In genomic region chr13:30464496-30465351, GRCh38 we compare ENCODE assay signal across 1 cellular context.
TF ChIP-seq lines count a peak whose summit lies in the region.

No MANE protein-coding gene starts in this region.

TF ChIP-seq in K562, 482 proteins besides CTCF, POLR2A, EP300 and RAD21 (continued from another document and continues in another):
- TF ChIP-seq CEBPZ (IDR thresholded peaks at IDR 0.05; ENCODE audit: borderline replicate concordance, low read depth, low read length) (no peak), ZNF431 (CRISPR knock-in tag; IDR thresholded peaks at IDR 0.05) (no peak), ZNF41 (CRISPR knock-in tag; conservative IDR thresholded peaks at IDR 0.05) (no peak), ZNF140 (CRISPR knock-in tag; IDR thresholded peaks at IDR 0.05) (no peak), FOXM1 (IDR thresholded peaks at IDR 0.05; ENCODE audit: low read depth) (no peak), FOXM1 (CRISPR knock-in tag; IDR thresholded peaks at IDR 0.05; ENCODE audit: low read depth) (no peak), NONO (IDR thresholded peaks at IDR 0.05; ENCODE audit: low read depth in 2 of 2, low read length in 1 of 2) (peak in 1 of 2 experiments; percentile 50; a peak in 1 of 4 replicates), CTBP1 (IDR thresholded peaks at IDR 0.05; ENCODE audit: borderline replicate concordance) (0 out of 2 replicates have a peak, but pooled peaks have one; percentile 13), MXD1 (CRISPR knock-in tag; IDR thresholded peaks at IDR 0.05; ENCODE audit: borderline replicate concordance, poor library complexity, severe bottlenecking) (peak; percentile 20), MTA1 (IDR thresholded peaks at IDR 0.05; ENCODE audit: borderline replicate concordance) (no peak), ETV5 (CRISPR knock-in tag; IDR thresholded peaks at IDR 0.05; ENCODE audit: low read depth) (no peak), SREBF1 (IDR thresholded peaks at IDR 0.05; ENCODE audit: borderline replicate concordance, low read depth, low read length) (no peak), ZBTB9 (CRISPR knock-in tag; IDR thresholded peaks at IDR 0.05) (0 out of 2 replicates have a peak, but pooled peaks have one; percentile 66), MBD2 (IDR thresholded peaks at IDR 0.05; ENCODE audit: borderline replicate concordance, low read depth) (no peak), E2F1 (CRISPR knock-in tag; IDR thresholded peaks at IDR 0.05) (no peak), CCAR2 (IDR thresholded peaks at IDR 0.05; ENCODE audit: low read depth, low read length) (no peak), ILK (tag; IDR thresholded peaks at IDR 0.05; ENCODE audit: borderline replicate concordance, low read depth) (no peak), BMI1 (IDR thresholded peaks at IDR 0.05; ENCODE audit: low read length) (no peak), PML (IDR thresholded peaks at IDR 0.05; ENCODE audit: low read length) (no peak), GABPB1 (CRISPR knock-in tag; IDR thresholded peaks at IDR 0.05) (no peak), SIN3A (IDR thresholded peaks at IDR 0.05; ENCODE audit: borderline replicate concordance in 2 of 2, control insufficient read depth in 1 of 2, low read depth in 2 of 2, low read length in 2 of 2) (0 out of 4 replicates have a peak, but pooled peaks of 1 of the 2 experiments have one; percentile 29), ZSCAN29 (IDR thresholded peaks at IDR 0.05) (no peak), CREB5 (CRISPR knock-in tag; IDR thresholded peaks at IDR 0.05) (no peak), MCM3 (IDR thresholded peaks at IDR 0.05) (no peak), PHB2 (IDR thresholded peaks at IDR 0.05; ENCODE audit: low read depth) (no peak), CC2D1A (IDR thresholded peaks at IDR 0.05) (no peak), ZBTB5 (IDR thresholded peaks at IDR 0.05) (no peak), ZBTB17 (CRISPR knock-in tag; IDR thresholded peaks at IDR 0.05) (no peak), ARID1B (IDR thresholded peaks at IDR 0.05) (no peak), ZNF277 (CRISPR knock-in tag; IDR thresholded peaks at IDR 0.05; ENCODE audit: borderline replicate concordance) (no peak), ZBTB49 (CRISPR knock-in tag; IDR thresholded peaks at IDR 0.05; ENCODE audit: borderline replicate concordance) (no peak), CBFA2T3 (IDR thresholded peaks at IDR 0.05) (no peak), SNRNP70 (optimal IDR thresholded peaks at IDR 0.05; ENCODE audit: low read depth, low read length) (no peak), SMARCE1 (IDR thresholded peaks at IDR 0.05) (no peak), ESRRB (CRISPR knock-in tag; IDR thresholded peaks at IDR 0.05; ENCODE audit: borderline replicate concordance) (no peak), ZNF217 (CRISPR knock-in tag; IDR thresholded peaks at IDR 0.05) (no peak), MAZ (CRISPR knock-in tag; conservative IDR thresholded peaks at IDR 0.05 in 1 of 2, IDR thresholded peaks at IDR 0.05 in 1 of 2) (0 out of 4 replicates have a peak, but pooled peaks of 1 of the 2 experiments have one; percentile 20), ZSCAN32 (CRISPR knock-in tag; IDR thresholded peaks at IDR 0.05) (no peak), MBD1 (CRISPR knock-in tag; IDR thresholded peaks at IDR 0.05) (no peak), ZNF143 (CRISPR knock-in tag; IDR thresholded peaks at IDR 0.05) (no peak), CLOCK (CRISPR knock-in tag; IDR thresholded peaks at IDR 0.05; ENCODE audit: borderline replicate concordance) (no peak), SETDB1 (IDR thresholded peaks at IDR 0.05; ENCODE audit: low read length) (no peak), MEIS2 (IDR thresholded peaks at IDR 0.05; ENCODE audit: partially characterized antibody) (no peak), YY1 (IDR thresholded peaks at IDR 0.05; ENCODE audit: borderline replicate concordance in 1 of 3, control insufficient read depth in 1 of 3, extremely low read depth in 1 of 3, insufficient read depth in 3 of 3, insufficient read length in 1 of 3, insufficient replicate concordance in 2 of 3, low read depth in 1 of 3, low read length in 2 of 3) (peak; percentile 61 to 93 (median 89)), NFYB (IDR thresholded peaks at IDR 0.05; ENCODE audit: extremely low read depth, insufficient read length) (no peak), HMG20A (CRISPR knock-in tag; conservative IDR thresholded peaks at IDR 0.05) (no peak), BCL6 (CRISPR knock-in tag; IDR thresholded peaks at IDR 0.05) (no peak), ZNF253 (CRISPR knock-in tag; conservative IDR thresholded peaks at IDR 0.05) (no peak), ZKSCAN3 (CRISPR knock-in tag; IDR thresholded peaks at IDR 0.05) (no peak), ZFP1 (CRISPR knock-in tag; IDR thresholded peaks at IDR 0.05) (no peak), ELF1 (tag; IDR thresholded peaks at IDR 0.05) (no peak)
